19 cellular contexts compared by ENCODE assay signal in genomic region chr13:26992951-26993490, GRCh38.
DNase-seq lines count a peak whose midpoint lies in the region; ATAC-seq, FAIRE-seq and TF ChIP-seq lines count a peak whose summit lies in the region.
"Had no signal": no experiment of that assay in that cellular context is flagged by ENCODE, and none has a peak within 500 bp of the region (broad histone marks: within the 10 kb centered on the region; RNA-seq: fewer than 3 reads in every experiment).

No MANE protein-coding gene starts in this region.

- peaks cover 25% of the 10 kb centered on the region for H3K4me1 Mint-ChIP-seq in chondrocyte (ENCODE audit: low read depth)
- H3K4me1 Mint-ChIP-seq in stimulated activated effector memory CD8-positive, alpha-beta T cell treated with anti-CD3 and anti-CD28 coated beads, Interleukin-12 subunit alpha, Interleukin-12 subunit beta, amount 100 ng/mL, for 72 hours, result peaks cover 7% of the 10 kb centered on the region

- no peaks in the 10 kb centered on the region for H4K20me1 ChIP-seq in IMR-90 (ENCODE audit: insufficient read depth, low read length)

- no peaks in the 10 kb centered on the region for H3K79me1 ChIP-seq in IMR-90 (ENCODE audit: low read depth in 1 of 2, low read length in 2 of 2)

- BruUV-seq in IMR-90 (replicated peaks; lab: Mats Ljungman, UMichigan), result no TSS peak

- H3K4me3 ChIP-seq in IMR-90 (ENCODE audit: insufficient read depth, low read depth, low read length), result no peak overlapping the region
- H3K4me3 ChIP-seq: GM23248, PC-9 had no signal

- CTCF ChIA-PET in IMR-90 (lab: Yijun Ruan, JAX), result no interaction called here

- in situ Hi-C loops in IMR-90 (cut with MboI; ENCODE audit: low sequenced_read_pairs), result loop anchor here (25.0 kb wide), 1 partner anchor 619 kb away; the partner anchor contains the start of genes LNX2 and POLR1D

- H2AFZ ChIP-seq in IMR-90 (replicated peaks; ENCODE audit: low read length, poor library complexity), result peak overlapping the region; percentile 34
- H2AFZ ChIP-seq: GM23248, PC-9 had no signal

- dilution Hi-C loops in IMR-90 (cut with HindIII; ENCODE audit: low sequenced_read_pairs, unreplicated experiment), result no loop called here

- WGBS in IMR-90 (ENCODE audit: extremely low coverage in 2 of 2, insufficient read length in 1 of 2), 2 experiments, result no CpG with 5 or more reads among the region's 1 CpG

- no peaks in the 10 kb centered on the region for H3K36me3 Mint-ChIP-seq in chondrocyte (ENCODE audit: low read depth)
- H3K36me3 Mint-ChIP-seq in stimulated activated effector memory CD8-positive, alpha-beta T cell treated with anti-CD3 and anti-CD28 coated beads, Interleukin-12 subunit alpha, Interleukin-12 subunit beta, amount 100 ng/mL, for 72 hours, result no peaks in the 10 kb centered on the region

- no peak overlapping the region for H2BK5ac ChIP-seq in IMR-90 (ENCODE audit: low read depth, low read length, poor library complexity, severe bottlenecking)

- H3K18ac ChIP-seq in IMR-90 (ENCODE audit: low read depth, low read length), result no peak overlapping the region

- DNase-seq in IMR-90 (no peak), chondrocyte (ENCODE audit: low spot score) (no peak), mesenteric fat pad (ENCODE audit: low spot score) (peak; percentile 59), D721Med (ENCODE audit: insufficient read length, low spot score) (no peak), T-helper 1 cell (no peak)
- no peak for DNase-seq in stimulated activated effector memory CD8-positive, alpha-beta T cell treated with anti-CD3 and anti-CD28 coated beads, Interleukin-12 subunit alpha, Interleukin-12 subunit beta, amount 100 ng/mL, for 72 hours (ENCODE audit: low spot score in 2 of 2)
- DNase-seq: ACHN; Calu3; CD4-positive, alpha-beta T cell; DND-41; GF-D8; GM23248; KBM-7; NCI-H1694 treated with DMSO at 0.1 percent for 48 hours; NCI-H446 treated with DMSO at 0.1 percent for 48 hours; NCI-H748 treated with DMSO at 0.1 percent for 48 hours; PC-9 had no signal

- no peak overlapping the region for H3K4me3 Mint-ChIP-seq in chondrocyte (ENCODE audit: unreplicated experiment)
- H3K4me3 Mint-ChIP-seq in stimulated activated effector memory CD8-positive, alpha-beta T cell treated with anti-CD3 and anti-CD28 coated beads, Interleukin-12 subunit alpha, Interleukin-12 subunit beta, amount 100 ng/mL, for 72 hours, result no peak overlapping the region
- H3K4me3 Mint-ChIP-seq: CD4-positive, alpha-beta T cell had no signal

- H2AK9ac ChIP-seq in IMR-90 (replicated peaks; ENCODE audit: low read depth, low read length, poor library complexity), result no peak overlapping the region

- no peaks in the 10 kb centered on the region for H3K9me3 ChIP-seq in IMR-90 (ENCODE audit: control insufficient read depth, insufficient read depth, low read length)

- H2AK5ac ChIP-seq in IMR-90 (ENCODE audit: low read depth, low read length), result no peak overlapping the region

- no peaks in the 10 kb centered on the region for H3K9me3 Mint-ChIP-seq in chondrocyte (ENCODE audit: low read depth)
- H3K9me3 Mint-ChIP-seq in stimulated activated effector memory CD8-positive, alpha-beta T cell treated with anti-CD3 and anti-CD28 coated beads, Interleukin-12 subunit alpha, Interleukin-12 subunit beta, amount 100 ng/mL, for 72 hours, result no peaks in the 10 kb centered on the region
- H3K9me3 Mint-ChIP-seq: CD4-positive, alpha-beta T cell had no signal

- intact Hi-C loops in IMR-90 (cut with micrococcal nuclease), result no loop called here

- no peak for TF ChIP-seq RAD21 in IMR-90 (IDR thresholded peaks at IDR 0.05; ENCODE audit: low read length)

- H4K91ac ChIP-seq in IMR-90 (ENCODE audit: insufficient read depth, low read depth, low read length), result no peak overlapping the region

- 0 out of 2 replicates have a peak overlapping the region, but pooled peaks have one; percentile 1 for H3K4ac ChIP-seq in IMR-90 (ENCODE audit: low read depth, low read length)

- H3K56ac ChIP-seq in IMR-90 (ENCODE audit: extremely low read depth, insufficient read depth, low read length), result no peak overlapping the region

- no peak for TF ChIP-seq CTCF in IMR-90 (conservative IDR thresholded peaks at IDR 0.05; ENCODE audit: low read depth, low read length)
- no peak for TF ChIP-seq CTCF in chondrocyte (IDR thresholded peaks at IDR 0.05)
- no peak for TF ChIP-seq CTCF in D721Med (IDR thresholded peaks at IDR 0.05; ENCODE audit: insufficient read depth, missing control alignments)

- no peak overlapping the region for H3K9ac ChIP-seq in IMR-90 (ENCODE audit: low read depth, low read length)
- H3K9ac ChIP-seq: GM23248 had no signal

- peaks cover 12% of the 10 kb centered on the region for H3K4me1 ChIP-seq in IMR-90 (ENCODE audit: control insufficient read depth, insufficient read depth, low read length)

- H2BK120ac ChIP-seq in IMR-90 (ENCODE audit: low read depth, low read length), result no peak overlapping the region

- TF ChIP-seq POLR2A in IMR-90 (IDR thresholded peaks at IDR 0.05; ENCODE audit: low read depth, low read length), result no peak

- H2BK15ac ChIP-seq in IMR-90 (ENCODE audit: low read depth, low read length), result no peak overlapping the region

- H3K14ac ChIP-seq in IMR-90 (replicated peaks; ENCODE audit: low read depth, low read length), result no peak overlapping the region

- no peak overlapping the region for H4K5ac ChIP-seq in IMR-90 (ENCODE audit: low read depth, low read length)

- H3K36me3 ChIP-seq in IMR-90 (ENCODE audit: control insufficient read depth, insufficient read depth, low read length), result no peaks in the 10 kb centered on the region

- no peak overlapping the region for H2BK20ac ChIP-seq in IMR-90 (ENCODE audit: low read depth, low read length)

- H3K9me1 ChIP-seq in IMR-90 (ENCODE audit: insufficient read depth, low read length), result peaks cover 6% of the 10 kb centered on the region; the same call in 1 of the 2 replicates

- no peak for FAIRE-seq in D721Med (lab: Jason Lieb, UNC)

- no peak overlapping the region for H3K23ac ChIP-seq in IMR-90 (ENCODE audit: low read depth, low read length)

- H4K8ac ChIP-seq in IMR-90 (ENCODE audit: low read depth in 2 of 2, low read length in 2 of 2), result no peak overlapping the region

- H3K27me3 Mint-ChIP-seq in chondrocyte (ENCODE audit: low read depth), result peaks cover 6% of the 10 kb centered on the region

- H3K27ac Mint-ChIP-seq in chondrocyte (ENCODE audit: unreplicated experiment), result peak overlapping the region; percentile 58
- H3K27ac Mint-ChIP-seq in stimulated activated effector memory CD8-positive, alpha-beta T cell treated with anti-CD3 and anti-CD28 coated beads, Interleukin-12 subunit alpha, Interleukin-12 subunit beta, amount 100 ng/mL, for 72 hours, result peak overlapping the region; percentile 68
- H3K27ac Mint-ChIP-seq: CD4-positive, alpha-beta T cell had no signal

- H3K4me2 ChIP-seq in IMR-90 (ENCODE audit: low read depth, low read length), result no peak overlapping the region
- H3K4me2 ChIP-seq: PC-9 had no signal

- ATAC-seq in IMR-90 (ENCODE audit: low read depth), result no peak
- ATAC-seq in stimulated activated effector memory CD8-positive, alpha-beta T cell treated with anti-CD3 and anti-CD28 coated beads, Interleukin-12 subunit alpha, Interleukin-12 subunit beta, amount 100 ng/mL, for 72 hours, result no peak
- ATAC-seq in HG03095 (IDR thresholded peaks at IDR 0.05; ENCODE audit: unreplicated experiment), result no peak
- ATAC-seq: HCT116 had no signal

- no peaks in the 10 kb centered on the region for H3K27me3 ChIP-seq in IMR-90 (ENCODE audit: control insufficient read depth, insufficient read depth, low read length)

- no peak overlapping the region for H3K27ac ChIP-seq in IMR-90 (ENCODE audit: insufficient read depth, low read length)
- H3K27ac ChIP-seq: GM23248, PC-9 had no signal

- POLR2A ChIA-PET in IMR-90 (lab: Charles Lee; ENCODE audit: unreplicated experiment), result no interaction called here

TF ChIP-seq in IMR-90, 13 proteins besides CTCF, POLR2A, EP300 and RAD21:
- TF ChIP-seq MAFK (IDR thresholded peaks at IDR 0.05; ENCODE audit: low read depth, low read length), result no peak
- TF ChIP-seq FOS (IDR thresholded peaks at IDR 0.05; ENCODE audit: low read depth, low read length), result no peak
- no peak for TF ChIP-seq NFE2L2 (IDR thresholded peaks at IDR 0.05; ENCODE audit: low read depth, low read length)
- no peak for TF ChIP-seq ELK1 (IDR thresholded peaks at IDR 0.05; ENCODE audit: borderline replicate concordance, low read depth, low read length)
- no peak for TF ChIP-seq CHD1 (IDR thresholded peaks at IDR 0.05; ENCODE audit: low read depth, low read length)
- no peak for TF ChIP-seq CEBPB (IDR thresholded peaks at IDR 0.05; ENCODE audit: low read depth, low read length)
- no peak for TF ChIP-seq MAZ (IDR thresholded peaks at IDR 0.05; ENCODE audit: borderline replicate concordance, low read depth, low read length)
- no peak for TF ChIP-seq MXI1 (IDR thresholded peaks at IDR 0.05; ENCODE audit: borderline replicate concordance, low read depth, low read length)
- no peak for TF ChIP-seq BHLHE40 (IDR thresholded peaks at IDR 0.05; ENCODE audit: low read depth, low read length)
- TF ChIP-seq SMC3 (IDR thresholded peaks at IDR 0.05; ENCODE audit: low read depth, low read length), result no peak
- no peak for TF ChIP-seq RCOR1 (IDR thresholded peaks at IDR 0.05; ENCODE audit: insufficient replicate concordance, low read length)
- no peak for TF ChIP-seq RFX5 (IDR thresholded peaks at IDR 0.05; ENCODE audit: low read depth, low read length)
